In the genomic region with DNA sequence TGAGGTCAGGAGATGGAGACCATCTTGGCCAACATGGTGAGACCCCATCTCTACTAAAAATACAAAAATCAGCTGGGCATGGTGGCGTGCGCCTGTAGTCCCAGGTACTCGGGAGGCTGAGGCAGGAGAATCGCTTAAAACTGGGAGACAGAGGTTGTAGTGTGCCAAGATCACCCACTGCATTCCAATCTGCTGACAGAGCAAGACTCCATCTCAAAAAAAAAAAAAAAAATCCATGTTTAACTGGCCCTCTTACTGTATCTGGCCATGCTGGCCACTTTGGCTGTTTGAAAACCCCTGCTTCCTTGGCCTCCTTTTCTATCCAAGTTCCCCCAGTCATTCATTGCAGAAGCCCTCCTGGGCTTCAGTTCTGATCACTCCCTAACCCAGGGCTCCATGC, we compare ENCODE assay signal across 7 cellular contexts. TPM values are rescaled to one million over a fixed set of nuclear protein-coding genes. Genes with fewer than 3 reads are reported as not detected.
"Had no signal": no experiment of that assay in that cellular context is flagged by ENCODE, and none has a peak within 500 bp of the region (broad histone marks: within the 10 kb centered on the region; RNA-seq: fewer than 3 reads in every experiment).

No MANE protein-coding gene starts in this region.

RNA-seq across cellular contexts. Expression of a gene that starts 53.9 kb away (rescaled TPM):
- total RNA-seq: activated B cell treated with CpG ODN at 0.5 μM for 24 hours; activated CD4-positive, alpha-beta memory T cell treated with anti-CD3 and anti-CD28 coated beads for 36 hours; activated T-helper 1 cell treated with anti-CD3 and anti-CD28 coated beads, Interleukin-12 subunit alpha, Interleukin-12 subunit beta, Interleukin-2, Interleukin-4 antibody, amounts not matched to agents 30 ng/mL and 10 ng/mL and 1 ng/mL, durations not matched to agents 14 hours and 24 hours and 36 hours; body of pancreas; glomerular endothelial cell; hepatocyte; natural killer cell treated with Interleukin-12 subunit alpha and Interleukin-12 subunit beta and Interleukin-15 and Interleukin-18, amount 100 ng/mL, for 72 hours had no signal
- polyA plus RNA-seq: hepatocyte had no signal
